22 cellular contexts compared by ENCODE assay signal in the genomic region with DNA sequence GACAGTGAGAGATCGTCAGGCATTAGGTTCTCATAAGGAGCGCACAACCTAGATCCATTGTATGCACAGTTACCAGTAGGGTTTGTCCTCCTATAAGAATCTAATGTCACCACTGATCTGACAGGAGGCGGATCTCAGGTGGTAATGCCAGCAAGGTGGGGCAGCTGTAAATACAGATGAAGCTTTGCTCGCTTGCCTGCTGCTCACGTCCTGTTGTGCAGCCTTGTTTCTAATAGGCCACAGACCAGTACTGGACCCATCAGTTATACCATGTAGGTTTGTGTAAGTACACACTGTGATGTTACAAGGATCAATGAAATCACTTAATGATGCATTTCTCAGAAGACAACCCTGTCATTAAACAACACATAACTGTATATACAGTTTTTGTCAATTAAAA. TPM values are rescaled to one million over a fixed set of nuclear protein-coding genes. Genes with fewer than 3 reads are reported as not detected.
DNase-seq lines count a peak whose midpoint lies in the region; ATAC-seq, FAIRE-seq and TF ChIP-seq lines count a peak whose summit lies in the region.
"Had no signal": no experiment of that assay in that cellular context is flagged by ENCODE, and none has a peak within 500 bp of the region (broad histone marks: within the 10 kb centered on the region; RNA-seq: fewer than 3 reads in every experiment).

No MANE protein-coding gene starts in this region.

- WGBS in trophoblast cell (ENCODE audit: extremely low coverage, insufficient coverage, insufficient read length): no CpG with 5 or more reads among the region's 5 CpGs

- no peaks in the 10 kb centered on the region for H3K27me3 ChIP-seq in trophoblast cell (ENCODE audit: insufficient read depth, low read length)
- H3K27me3 ChIP-seq in right atrium auricular region: no peaks in the 10 kb centered on the region
- H3K27me3 ChIP-seq: BE2C, BLaER1 had no signal

- no peak for TF ChIP-seq POLR2A in GM12891 (IDR thresholded peaks at IDR 0.05; ENCODE audit: low read depth, low read length)

- no peak overlapping the region for H3K4ac ChIP-seq in trophoblast cell (ENCODE audit: low read depth, low read length)

- H3K23ac ChIP-seq in trophoblast cell (ENCODE audit: low read length): peak overlapping the region; percentile 13

- H3K4me3 ChIP-seq in trophoblast cell (ENCODE audit: low read depth, low read length) (no peak overlapping the region), right atrium auricular region (no peak overlapping the region)
- H3K4me3 ChIP-seq: BLaER1 had no signal

- H2AFZ ChIP-seq in trophoblast cell (ENCODE audit: insufficient read depth, low read length, poor library complexity): no peak overlapping the region

- no peak overlapping the region for H2BK12ac ChIP-seq in trophoblast cell (ENCODE audit: low read length)

- DNase-seq in GM12891 (ENCODE audit: insufficient read length, low spot score) (no peak), NCI-H69 (lab: John Stamatoyannopoulos, UW) (peak; percentile 65), left colon (peak in 1 of 2 donors; percentile 20), trophoblast cell (no peak), OCI-M2 (lab: John Stamatoyannopoulos, UW; ENCODE audit: unreplicated experiment) (no peak), right atrium auricular region (ENCODE audit: low spot score) (no peak)
- no peak for DNase-seq in stimulated activated naive CD8-positive, alpha-beta T cell treated with anti-CD3 and anti-CD28 coated beads, Interleukin-15, Interleukin-2, amounts not matched to agents 100 U/mL and 50 U/mL, for 24 hours
- DNase-seq: 8988T; ACHN; BE2C; C1 segment of cervical spinal cord; Caco-2; Calu3; CD4-positive, CD25-positive, alpha-beta regulatory T cell; CD8-positive, alpha-beta T cell; DMS79 treated with DMSO at 0.1 percent for 48 hours; GF-D8 had no signal

- no peaks in the 10 kb centered on the region for H3K79me1 ChIP-seq in trophoblast cell (ENCODE audit: low read length)

- H3K9me3 ChIP-seq in trophoblast cell (ENCODE audit: insufficient read depth, low read depth, low read length) (no peaks in the 10 kb centered on the region), right atrium auricular region (no peaks in the 10 kb centered on the region)
- H3K9me3 ChIP-seq: BE2C, Caco-2 had no signal

- H4K8ac ChIP-seq in trophoblast cell (ENCODE audit: low read depth, low read length): no peak overlapping the region

- peak; percentile 74 for ATAC-seq in left colon
- no peak for ATAC-seq in stimulated activated naive CD8-positive, alpha-beta T cell treated with anti-CD3 and anti-CD28 coated beads, Interleukin-15, Interleukin-2, amounts not matched to agents 100 U/mL and 50 U/mL, for 24 hours
- ATAC-seq: CD8-positive, alpha-beta T cell had no signal

- H2BK5ac ChIP-seq in trophoblast cell (ENCODE audit: low read depth, low read length, poor library complexity): no peak overlapping the region

- no peak overlapping the region for H2AK5ac ChIP-seq in trophoblast cell (ENCODE audit: low read length)

- no peak for TF ChIP-seq CTCF in right atrium auricular region (IDR thresholded peaks at IDR 0.05)

- H3K14ac ChIP-seq in trophoblast cell (ENCODE audit: low read length): no peak overlapping the region

- FAIRE-seq in GM12891 (lab: Jason Lieb, UNC): peak; percentile 35
- FAIRE-seq: A204.1, D721Med, G401.6, GM18507 had no signal

- H3K4me2 ChIP-seq in trophoblast cell (ENCODE audit: low read length): no peak overlapping the region
- H3K4me2 ChIP-seq: BLaER1 had no signal

- H3K4me1 ChIP-seq in trophoblast cell (ENCODE audit: control insufficient read depth in 1 of 2, insufficient read depth in 2 of 2, low read length in 2 of 2) (no peaks in the 10 kb centered on the region), right atrium auricular region (peaks cover 0 to 2% of the 10 kb centered on the region in 2 donors)
- H3K4me1 ChIP-seq: BLaER1 had no signal

- peak overlapping the region; percentile 6 for H3K18ac ChIP-seq in trophoblast cell (ENCODE audit: low read length)

- no peak overlapping the region for H4K12ac ChIP-seq in trophoblast cell (ENCODE audit: low read depth, low read length)

- H3K9ac ChIP-seq in trophoblast cell (ENCODE audit: low read length): no peak overlapping the region
- H3K9ac ChIP-seq: BLaER1 had no signal

- intact Hi-C loops in left colon (cut with DNase I, micrococcal nuclease): no loop called here

- H3K79me2 ChIP-seq in trophoblast cell (ENCODE audit: control insufficient read depth, insufficient read depth, low read length, poor library complexity): no peaks in the 10 kb centered on the region

- H2BK120ac ChIP-seq in trophoblast cell (ENCODE audit: insufficient read depth, low read length, poor library complexity): no peak overlapping the region

- H3K36me3 ChIP-seq in trophoblast cell (ENCODE audit: control insufficient read depth in 1 of 2, insufficient read depth in 2 of 2, low read length in 2 of 2): no peaks in the 10 kb centered on the region
- no peaks in the 10 kb centered on the region for H3K36me3 ChIP-seq in right atrium auricular region
- H3K36me3 ChIP-seq: BLaER1 had no signal

- H3K27ac ChIP-seq in trophoblast cell (ENCODE audit: low read depth, low read length) (no peak overlapping the region), right atrium auricular region (no peak overlapping the region)
- H3K27ac ChIP-seq: BLaER1 had no signal

- H4K91ac ChIP-seq in trophoblast cell (ENCODE audit: low read depth, low read length): no peak overlapping the region

TF ChIP-seq in GM12891, 5 proteins besides CTCF, POLR2A, EP300 and RAD21:
- no peak for TF ChIP-seq TAF1 (IDR thresholded peaks at IDR 0.05; ENCODE audit: low read depth, low read length)
- TF ChIP-seq POU2F2 (IDR thresholded peaks at IDR 0.05; ENCODE audit: low read depth, low read length): no peak
- no peak for TF ChIP-seq POLR2AphosphoS5 (IDR thresholded peaks at IDR 0.05; ENCODE audit: low read depth, low read length)
- no peak for TF ChIP-seq SPI1 (IDR thresholded peaks at IDR 0.05; ENCODE audit: low read depth, low read length)

RNA-seq across cellular contexts. Expression of gene VWA8, which starts 23.5 kb away (rescaled TPM):
- 6.5 TPM for polyA plus RNA-seq in GM12891 (2012; ENCODE audit: low read depth, missing spikeins)
- total RNA-seq in left colon (10 to 100 TPM; 26.9 to 31.1 TPM), right atrium auricular region (10 to 100 TPM; 25.9 to 32.8 TPM)
- 4.2 and 4.9 TPM in 2 replicates for polyA plus RNA-seq in trophoblast cell (2013)
